ENCODE assay signal across 9 cellular contexts in genomic region chr13:24921881-24922280, GRCh38.
DNase-seq lines count a peak whose midpoint lies in the region; ATAC-seq, FAIRE-seq and TF ChIP-seq lines count a peak whose summit lies in the region.
"Had no signal": no experiment of that assay in that cellular context is flagged by ENCODE, and none has a peak within 500 bp of the region (broad histone marks: within the 10 kb centered on the region; RNA-seq: fewer than 3 reads in every experiment).

No MANE protein-coding gene starts in this region.

- ATAC-seq in GM18909 (IDR thresholded peaks at IDR 0.05; ENCODE audit: poor library complexity, unreplicated experiment) = no peak

- H3K9me3 ChIP-seq in SJCRH30 (replicated peaks) = no peaks in the 10 kb centered on the region

- TF ChIP-seq CTCF in GM12864 (IDR thresholded peaks at IDR 0.05; ENCODE audit: low read depth, low read length, missing control alignments) (no peak), fibroblast of the aortic adventitia (IDR thresholded peaks at IDR 0.05; ENCODE audit: insufficient read depth, low read length) (no peak), retinal pigment epithelial cell (conservative IDR thresholded peaks at IDR 0.05; ENCODE audit: low read depth, low read length) (no peak)

- peak overlapping the region; percentile 87 for H3K27ac ChIP-seq in SJCRH30

- peaks cover 5% of the 10 kb centered on the region; the same call in 1 of the 2 replicates for H3K4me1 ChIP-seq in SJCRH30

- no peaks in the 10 kb centered on the region for H3K27me3 ChIP-seq in SJCRH30

- DNase-seq in GM12864 (ENCODE audit: low read depth) (no peak), SJCRH30 (no peak), fibroblast of the aortic adventitia (ENCODE audit: low read depth) (no peak), retinal pigment epithelial cell (ENCODE audit: low read depth) (no peak), urothelium cell line (ENCODE audit: low spot score) (no peak), NCI-H82 (lab: John Stamatoyannopoulos, UW) (no peak)
- DNase-seq in effector CD8-positive, alpha-beta T cell (lab: John Stamatoyannopoulos, UW) = no peak
- DNase-seq: GOT3 had no signal

- H3K4me3 ChIP-seq in GM12864 (ENCODE audit: low read depth, low read length) (peak overlapping the region; percentile 87), SJCRH30 (peak overlapping the region; percentile 95), fibroblast of the aortic adventitia (ENCODE audit: low read depth, low read length) (peak overlapping the region; percentile 86), retinal pigment epithelial cell (ENCODE audit: low read length) (peak overlapping the region; percentile 82)

- FAIRE-seq in urothelium cell line (lab: Jason Lieb, UNC) = no peak

- no peaks in the 10 kb centered on the region for H3K36me3 ChIP-seq in SJCRH30
